ENCODE assay signal across 21 cellular contexts in genomic region chr1:172973424-172973823, GRCh38.
"Had no signal": no experiment of that assay in that cellular context is flagged by ENCODE, and none has a peak within 500 bp of the region (broad histone marks: within the 10 kb centered on the region; RNA-seq: fewer than 3 reads in every experiment).

No MANE protein-coding gene starts in this region.

- H3K9me3 ChIP-seq: colonic mucosa, mucosa of descending colon, tibial nerve, vagina had no signal

- ATAC-seq: activated naive CD8-positive, alpha-beta T cell treated with anti-CD3 and anti-CD28 coated beads, Interleukin-2, amount 50 U/mL, for 24 hours; left cardiac atrium; mucosa of descending colon; naive thymus-derived CD4-positive, alpha-beta T cell; stimulated activated memory B cell treated with anti-CD40 and anti-IgM and Interleukin-4, amounts not matched to agents 10 μg/mL and 1 μg/mL and 100 μg/mL, for 72 hours; T-cell had no signal

- H3K27ac Mint-ChIP-seq: activated naive CD4-positive, alpha-beta T cell treated with anti-CD3 and anti-CD28 coated beads for 36 hours; activated naive CD8-positive, alpha-beta T cell treated with anti-CD3 and anti-CD28 coated beads, Interleukin-2, amount 50 U/mL, for 24 hours; activated T-helper 2 cell treated with anti-CD3 and anti-CD28 coated beads, Interferon-gamma antibody, Interleukin-2, Interleukin-4, amounts not matched to agents 10 μg/mL and 5 μg/mL and 100 μg/mL, durations not matched to agents 14 hours and 24 hours and 36 hours; naive thymus-derived CD4-positive, alpha-beta T cell; stimulated activated memory B cell treated with anti-CD40 and anti-IgM and Interleukin-4, amounts not matched to agents 10 μg/mL and 1 μg/mL and 100 μg/mL, for 72 hours; T-cell had no signal

- FAIRE-seq: endometrium had no signal

- H3K4me1 Mint-ChIP-seq: T-cell had no signal

- H3K4me1 ChIP-seq: colonic mucosa, parathyroid adenoma, tibial nerve, vagina had no signal

- H3K27ac ChIP-seq: colonic mucosa, parathyroid adenoma, tibial nerve, vagina, VCaP had no signal

- H3K27me3 ChIP-seq: colonic mucosa, tibial nerve, vagina had no signal

- H3K4me3 Mint-ChIP-seq: activated naive CD4-positive, alpha-beta T cell treated with anti-CD3 and anti-CD28 coated beads for 36 hours; activated naive CD8-positive, alpha-beta T cell treated with anti-CD3 and anti-CD28 coated beads, Interleukin-2, amount 50 U/mL, for 24 hours; naive thymus-derived CD4-positive, alpha-beta T cell; stimulated activated memory B cell treated with anti-CD40 and anti-IgM and Interleukin-4, amounts not matched to agents 10 μg/mL and 1 μg/mL and 100 μg/mL, for 72 hours; T-cell had no signal

- H2AFZ ChIP-seq: parathyroid adenoma had no signal

- DNase-seq: activated CD4-positive, alpha-beta T cell treated with anti-CD3 and anti-CD28 coated beads for 1 hour; activated CD4-positive, alpha-beta T cell treated with anti-CD3 and anti-CD28 coated beads, Interleukin-2, amount 50 U/mL, for 4 hours; activated naive CD4-positive, alpha-beta T cell treated with anti-CD3 and anti-CD28 coated beads for 36 hours; activated naive CD8-positive, alpha-beta T cell treated with anti-CD3 and anti-CD28 coated beads, Interleukin-2, amount 50 U/mL, for 24 hours; central memory CD4-positive, alpha-beta T cell; colonic mucosa; foreskin melanocyte; head of caudate nucleus; left cardiac atrium; mucosa of descending colon; naive thymus-derived CD4-positive, alpha-beta T cell; stimulated activated CD4-positive, alpha-beta T cell treated with anti-CD3 and anti-CD28 coated beads, Interleukin-2, amount 100 ng/mL, for 48 hours; T-cell had no signal

- H3K4me3 ChIP-seq: colonic mucosa, lung, mucosa of descending colon, tibial nerve, vagina had no signal

- H3K27me3 Mint-ChIP-seq: T-cell had no signal

- H3K36me3 ChIP-seq: colonic mucosa, tibial nerve, vagina had no signal

- H3K9ac ChIP-seq: parathyroid adenoma had no signal

- H3K36me3 Mint-ChIP-seq: naive thymus-derived CD4-positive, alpha-beta T cell; stimulated activated memory B cell treated with anti-CD40 and anti-IgM and Interleukin-4, amounts not matched to agents 10 μg/mL and 1 μg/mL and 100 μg/mL, for 72 hours; T-cell had no signal
